Comparison of ENCODE assay signal across 15 cellular contexts in the genomic region with DNA sequence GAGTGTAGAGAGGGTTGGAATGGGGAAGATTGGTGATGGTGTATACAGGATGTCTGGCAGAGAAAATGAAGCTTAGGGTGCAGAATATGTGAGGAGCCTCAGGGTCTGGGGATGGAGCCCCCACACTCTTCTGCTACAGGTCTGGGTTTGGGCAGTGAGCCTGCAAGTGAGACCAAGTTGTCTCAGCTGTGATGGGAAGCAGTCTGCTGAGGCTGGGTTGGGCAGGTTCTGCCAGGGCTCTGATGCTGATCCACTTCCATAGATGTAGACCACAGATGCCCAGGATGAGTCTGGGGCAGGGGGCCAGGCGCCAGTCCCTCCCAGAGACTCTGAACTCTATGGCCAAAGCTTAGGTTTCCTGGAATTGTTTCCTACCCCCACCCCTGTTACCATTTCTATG.
DNase-seq lines count a peak whose midpoint lies in the region; ATAC-seq and TF ChIP-seq lines count a peak whose summit lies in the region.
"Had no signal": no experiment of that assay in that cellular context is flagged by ENCODE, and none has a peak within 500 bp of the region (broad histone marks: within the 10 kb centered on the region; RNA-seq: fewer than 3 reads in every experiment).

No MANE protein-coding gene starts in this region.

- H3K9me3 Mint-ChIP-seq in endodermal cell (no peaks in the 10 kb centered on the region), osteocyte (ENCODE audit: unreplicated experiment) (no peaks in the 10 kb centered on the region)
- H3K9me3 Mint-ChIP-seq: CD4-positive, alpha-beta T cell had no signal

- ATAC-seq in left cardiac atrium, result no peak
- ATAC-seq in HG03045 (IDR thresholded peaks at IDR 0.05; ENCODE audit: unreplicated experiment), result no peak
- no peak for ATAC-seq in HG03135 (IDR thresholded peaks at IDR 0.05; ENCODE audit: unreplicated experiment)
- no peak for ATAC-seq in gastrocnemius medialis
- ATAC-seq: GM12878, HepG2 had no signal

- in situ Hi-C loops in gastrocnemius medialis (cut with MboI; ENCODE audit: low sequenced_read_pairs in 4 of 4), result no loop called here

- intact Hi-C loops in left cardiac atrium (cut with DNase I) (no loop called here), gastrocnemius medialis (cut with DNase I; ENCODE audit: low total_unique reads) (no loop called here)

- no peak overlapping the region for H3K27ac ChIP-seq in right atrium auricular region
- no peak overlapping the region for H3K27ac ChIP-seq in endodermal cell (ENCODE audit: low read depth, low read length)
- H3K27ac ChIP-seq in gastrocnemius medialis, result no peak overlapping the region
- H3K27ac ChIP-seq: GM23248 had no signal

- H3K36me3 ChIP-seq in right atrium auricular region (no peaks in the 10 kb centered on the region), endodermal cell (ENCODE audit: control insufficient read depth, insufficient read depth, low read length) (no peaks in the 10 kb centered on the region), gastrocnemius medialis (no peaks in the 10 kb centered on the region)

- no peak for TF ChIP-seq CTCF in right atrium auricular region (IDR thresholded peaks at IDR 0.05)
- TF ChIP-seq CTCF in endodermal cell (conservative IDR thresholded peaks at IDR 0.05), result no peak
- TF ChIP-seq CTCF in osteocyte (IDR thresholded peaks at IDR 0.05), result no peak
- no peak for TF ChIP-seq CTCF in gastrocnemius medialis (IDR thresholded peaks at IDR 0.05 in 4 of 5, conservative IDR thresholded peaks at IDR 0.05 in 1 of 5)

- H3K36me3 Mint-ChIP-seq in endodermal cell (ENCODE audit: low read depth) (no peaks in the 10 kb centered on the region), osteocyte (ENCODE audit: unreplicated experiment) (no peaks in the 10 kb centered on the region)

- H3K27ac Mint-ChIP-seq in endodermal cell (no peak overlapping the region), osteocyte (ENCODE audit: unreplicated experiment) (no peak overlapping the region)
- H3K27ac Mint-ChIP-seq: B cell; CD4-positive, alpha-beta T cell had no signal

- H3K4me1 Mint-ChIP-seq in endodermal cell (no peaks in the 10 kb centered on the region), osteocyte (ENCODE audit: unreplicated experiment) (no peaks in the 10 kb centered on the region)
- H3K4me1 Mint-ChIP-seq: B cell had no signal

- H3K27me3 Mint-ChIP-seq in endodermal cell (ENCODE audit: insufficient read depth) (peaks cover 4% of the 10 kb centered on the region), osteocyte (ENCODE audit: unreplicated experiment) (peaks cover 2% of the 10 kb centered on the region)

- peak; percentile 21 for DNase-seq in right atrium auricular region (ENCODE audit: low spot score)
- no peak for DNase-seq in left cardiac atrium
- peak; percentile 4 for DNase-seq in endodermal cell
- DNase-seq in osteocyte (ENCODE audit: extremely low spot score, unreplicated experiment), result peak; percentile 75
- DNase-seq in activated gamma-delta T cell treated with Interleukin-2 at 50 U/mL for 16 hours, result no peak
- no peak for DNase-seq in gastrocnemius medialis
- DNase-seq: C1 segment of cervical spinal cord, DMS79, GM23248 had no signal

- 65% methylated on average over 1 of the region's 1 CpG; no CpG with 5 or more reads in 1 of the 2 experiments for WGBS in endodermal cell (ENCODE audit: insufficient coverage in 1 of 2, insufficient read length in 1 of 2), 2 experiments

- H3K4me3 ChIP-seq in right atrium auricular region (no peak overlapping the region), endodermal cell (ENCODE audit: low read length) (no peak overlapping the region), gastrocnemius medialis (no peak overlapping the region)
- H3K4me3 ChIP-seq: GM12878, GM23248 had no signal

- no peak for TF ChIP-seq POLR2A in gastrocnemius medialis (IDR thresholded peaks at IDR 0.05)

- H3K4me3 Mint-ChIP-seq in endodermal cell (no peak overlapping the region), osteocyte (ENCODE audit: unreplicated experiment) (no peak overlapping the region)
- H3K4me3 Mint-ChIP-seq: B cell; CD4-positive, alpha-beta T cell had no signal

- H3K27me3 ChIP-seq in right atrium auricular region (no peaks in the 10 kb centered on the region), endodermal cell (ENCODE audit: control insufficient read depth, insufficient read depth, low read length, poor library complexity, severe bottlenecking) (peaks cover 6% of the 10 kb centered on the region), gastrocnemius medialis (no peaks in the 10 kb centered on the region)

- H3K9me3 ChIP-seq in right atrium auricular region, result no peaks in the 10 kb centered on the region
- no peaks in the 10 kb centered on the region for H3K9me3 ChIP-seq in endodermal cell (ENCODE audit: control insufficient read depth, low read length)
- H3K9me3 ChIP-seq in gastrocnemius medialis, result no peaks in the 10 kb centered on the region

- no peaks in the 10 kb centered on the region for H3K4me1 ChIP-seq in right atrium auricular region
- H3K4me1 ChIP-seq in endodermal cell (ENCODE audit: control insufficient read depth, insufficient read depth, low read length), result no peaks in the 10 kb centered on the region
- no peaks in the 10 kb centered on the region for H3K4me1 ChIP-seq in gastrocnemius medialis

- no peak overlapping the region for H3K9ac ChIP-seq in endodermal cell (ENCODE audit: extremely low read depth, low read length, poor library complexity, severe bottlenecking)
- H3K9ac ChIP-seq: GM23248 had no signal

Comparison
In these comparisons a context has a peak if more than half of its experiments do, and no peak if none do; other contexts are left out.
1. DNase-seq: peak in right atrium auricular region (single experiment), endodermal cell (single experiment) and osteocyte (single experiment); none in left cardiac atrium (single experiment), activated gamma-delta T cell treated with Interleukin-2 at 50 U/mL for 16 hours (single experiment) and gastrocnemius medialis (0 of 2).